ENCODE assay signal across 11 cellular contexts in the genomic region with DNA sequence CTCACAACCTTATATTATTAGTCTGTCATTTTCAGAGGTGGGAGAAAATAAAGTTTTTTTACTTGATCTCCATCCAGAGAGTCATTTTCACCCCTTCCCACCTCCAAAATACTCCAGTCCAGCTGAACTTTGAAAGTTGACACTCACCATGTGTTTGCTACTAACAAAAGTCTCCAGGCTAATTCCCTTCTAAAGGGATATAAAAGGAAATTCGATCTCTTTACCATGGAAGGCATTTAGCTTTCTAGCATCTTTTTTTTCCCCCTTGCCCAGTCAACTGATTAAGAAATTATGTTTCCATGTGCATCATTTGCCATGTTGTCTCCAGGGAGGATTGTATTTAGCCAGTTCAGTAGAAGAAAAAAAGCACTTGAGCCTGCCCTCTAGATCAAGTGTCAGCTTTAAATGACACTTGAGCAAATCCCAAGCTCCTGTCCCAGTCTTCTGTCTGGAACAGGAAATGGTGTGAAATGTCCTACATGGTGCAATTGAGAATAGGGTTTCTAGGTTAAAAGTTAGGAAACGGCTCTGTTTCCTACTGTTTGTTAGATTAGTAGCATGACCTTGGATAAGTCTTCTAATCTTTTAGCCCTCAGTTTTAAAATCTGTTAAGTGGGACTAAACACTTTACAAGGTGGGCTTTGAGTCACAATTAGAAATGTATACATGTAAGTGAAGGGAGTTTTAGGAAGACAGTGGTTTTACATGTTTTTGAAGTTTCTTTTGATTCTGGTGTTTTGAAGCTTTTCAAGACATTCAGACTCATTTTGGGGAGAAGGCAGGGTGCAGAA.
DNase-seq lines count a peak whose midpoint lies in the region; ATAC-seq and TF ChIP-seq lines count a peak whose summit lies in the region.
"Had no signal": no experiment of that assay in that cellular context is flagged by ENCODE, and none has a peak within 500 bp of the region (broad histone marks: within the 10 kb centered on the region; RNA-seq: fewer than 3 reads in every experiment).

No MANE protein-coding gene starts in this region.

- CTCF ChIA-PET in Calu3 (lab: Charles Lee): interaction anchor here (1.3 to 1.7 kb wide), 3 partner anchors 12 to 255 kb away, joined by 4 read pairs; no protein-coding TSS in a partner anchor

- H3K27me3 Mint-ChIP-seq in Calu3 (ENCODE audit: unreplicated experiment): no peaks in the 10 kb centered on the region
- H3K27me3 Mint-ChIP-seq in activated T-helper 1 cell treated with anti-CD3 and anti-CD28 coated beads, Interleukin-12 subunit alpha, Interleukin-12 subunit beta, Interleukin-2, Interleukin-4 antibody, amounts not matched to agents 30 ng/mL and 10 ng/mL and 1 ng/mL, durations not matched to agents 14 hours and 24 hours and 36 hours (ENCODE audit: insufficient read depth): no peaks in the 10 kb centered on the region

- TF ChIP-seq CTCF in Calu3 (IDR thresholded peaks at IDR 0.05; ENCODE audit: unreplicated experiment): no peak
- TF ChIP-seq CTCF in thyroid gland (IDR thresholded peaks at IDR 0.05): no peak

- H3K9me3 ChIP-seq in mesodermal cell (ENCODE audit: control insufficient read depth, low read length): no peaks in the 10 kb centered on the region
- H3K9me3 ChIP-seq in thyroid gland: no peaks in the 10 kb centered on the region

- no peak for ATAC-seq in GM21576 (IDR thresholded peaks at IDR 0.05; ENCODE audit: unreplicated experiment)

- no peak for TF ChIP-seq POLR2A in thyroid gland (IDR thresholded peaks at IDR 0.05)

- DNase-seq in Calu3: no peak
- peak; percentile 69 for DNase-seq in NCI-H1092 treated with DMSO at 0.1 percent for 48 hours (lab: John Stamatoyannopoulos, UW)
- no peak for DNase-seq in activated T-helper 1 cell treated with anti-CD3 and anti-CD28 coated beads, Interleukin-12 subunit alpha, Interleukin-12 subunit beta, Interleukin-2, Interleukin-4 antibody, amounts not matched to agents 30 ng/mL and 10 ng/mL and 1 ng/mL, durations not matched to agents 14 hours and 24 hours and 36 hours (ENCODE audit: low spot score)
- DNase-seq in thyroid gland: no peak
- no peak for DNase-seq in HuH-7 (ENCODE audit: low spot score)
- DNase-seq in NK-92 treated with Interleukin-12 subunit alpha and Interleukin-12 subunit beta, amount 100 ng/mL, for 24 hours (lab: John Stamatoyannopoulos, UW): no peak
- DNase-seq: activated T-cell treated with anti-CD3 and anti-CD28 coated beads for 4 hours, RPMI8226 had no signal

- BruUV-seq in Calu3 (replicated peaks; lab: Mats Ljungman, UMichigan): no TSS peak

- H3K36me3 ChIP-seq in mesodermal cell (ENCODE audit: control insufficient read depth, insufficient read depth, low read length) (peaks cover 30% of the 10 kb centered on the region), thyroid gland (no peaks in the 10 kb centered on the region)

- H3K36me3 Mint-ChIP-seq in Calu3 (ENCODE audit: insufficient read depth, unreplicated experiment): peaks cover 91% of the 10 kb centered on the region
- H3K36me3 Mint-ChIP-seq in activated T-helper 1 cell treated with anti-CD3 and anti-CD28 coated beads, Interleukin-12 subunit alpha, Interleukin-12 subunit beta, Interleukin-2, Interleukin-4 antibody, amounts not matched to agents 30 ng/mL and 10 ng/mL and 1 ng/mL, durations not matched to agents 14 hours and 24 hours and 36 hours (ENCODE audit: low read depth): peaks cover 48% of the 10 kb centered on the region

- H3K27ac ChIP-seq in mesodermal cell (ENCODE audit: low read depth, low read length, severe bottlenecking) (peak overlapping the region; percentile 50), thyroid gland (no peak overlapping the region)

- H3K4me3 ChIP-seq in mesodermal cell (ENCODE audit: extremely low read depth, insufficient read depth, low read length, poor library complexity, severe bottlenecking) (no peak overlapping the region), thyroid gland (replicated peaks in 1 of 3) (no peak overlapping the region)

- H3K9me3 Mint-ChIP-seq in Calu3 (ENCODE audit: low read depth, unreplicated experiment): no peaks in the 10 kb centered on the region
- H3K9me3 Mint-ChIP-seq in activated T-helper 1 cell treated with anti-CD3 and anti-CD28 coated beads, Interleukin-12 subunit alpha, Interleukin-12 subunit beta, Interleukin-2, Interleukin-4 antibody, amounts not matched to agents 30 ng/mL and 10 ng/mL and 1 ng/mL, durations not matched to agents 14 hours and 24 hours and 36 hours: no peaks in the 10 kb centered on the region
- H3K9me3 Mint-ChIP-seq: neural crest cell had no signal

- WGBS in mesodermal cell (ENCODE audit: insufficient coverage in 2 of 2), 2 experiments: 52 to 71% methylated on average over 1 to 2 of the region's 2 CpGs
- 39 to 47% methylated on average over 2 of the region's 2 CpGs for WGBS in thyroid gland, 2 donors

- H3K27me3 ChIP-seq in thyroid gland: no peaks in the 10 kb centered on the region

- peak overlapping the region; percentile 40 for H3K27ac Mint-ChIP-seq in Calu3 (ENCODE audit: unreplicated experiment)
- H3K27ac Mint-ChIP-seq in activated T-helper 1 cell treated with anti-CD3 and anti-CD28 coated beads, Interleukin-12 subunit alpha, Interleukin-12 subunit beta, Interleukin-2, Interleukin-4 antibody, amounts not matched to agents 30 ng/mL and 10 ng/mL and 1 ng/mL, durations not matched to agents 14 hours and 24 hours and 36 hours: peak overlapping the region; percentile 57

- H3K4me3 Mint-ChIP-seq in Calu3 (ENCODE audit: low read depth, unreplicated experiment): no peak overlapping the region
- no peak overlapping the region for H3K4me3 Mint-ChIP-seq in activated T-helper 1 cell treated with anti-CD3 and anti-CD28 coated beads, Interleukin-12 subunit alpha, Interleukin-12 subunit beta, Interleukin-2, Interleukin-4 antibody, amounts not matched to agents 30 ng/mL and 10 ng/mL and 1 ng/mL, durations not matched to agents 14 hours and 24 hours and 36 hours
- H3K4me3 Mint-ChIP-seq: neural crest cell had no signal

- peaks cover 42% of the 10 kb centered on the region for H3K4me1 Mint-ChIP-seq in Calu3 (ENCODE audit: low read depth, unreplicated experiment)
- peaks cover 68% of the 10 kb centered on the region for H3K4me1 Mint-ChIP-seq in activated T-helper 1 cell treated with anti-CD3 and anti-CD28 coated beads, Interleukin-12 subunit alpha, Interleukin-12 subunit beta, Interleukin-2, Interleukin-4 antibody, amounts not matched to agents 30 ng/mL and 10 ng/mL and 1 ng/mL, durations not matched to agents 14 hours and 24 hours and 36 hours (ENCODE audit: low read depth)

- intact Hi-C loops in Calu3 (cut with micrococcal nuclease; ENCODE audit: unreplicated experiment): no loop called here
- intact Hi-C loops in activated T-helper 1 cell treated with anti-CD3 and anti-CD28 coated beads, Interleukin-12 subunit alpha, Interleukin-12 subunit beta, Interleukin-2, Interleukin-4 antibody, amounts not matched to agents 30 ng/mL and 10 ng/mL and 1 ng/mL, durations not matched to agents 14 hours and 24 hours and 36 hours (cut with micrococcal nuclease): no loop called here
- intact Hi-C loops in thyroid gland (cut with DNase I): no loop called here

- H3K4me1 ChIP-seq in mesodermal cell (ENCODE audit: control insufficient read depth, insufficient read depth, low read length, poor library complexity, severe bottlenecking): peaks cover 17% of the 10 kb centered on the region
- H3K4me1 ChIP-seq in thyroid gland: peaks cover 6 to 9% of the 10 kb centered on the region in 2 donors
